11 cellular contexts compared by ENCODE assay signal in the genomic region with DNA sequence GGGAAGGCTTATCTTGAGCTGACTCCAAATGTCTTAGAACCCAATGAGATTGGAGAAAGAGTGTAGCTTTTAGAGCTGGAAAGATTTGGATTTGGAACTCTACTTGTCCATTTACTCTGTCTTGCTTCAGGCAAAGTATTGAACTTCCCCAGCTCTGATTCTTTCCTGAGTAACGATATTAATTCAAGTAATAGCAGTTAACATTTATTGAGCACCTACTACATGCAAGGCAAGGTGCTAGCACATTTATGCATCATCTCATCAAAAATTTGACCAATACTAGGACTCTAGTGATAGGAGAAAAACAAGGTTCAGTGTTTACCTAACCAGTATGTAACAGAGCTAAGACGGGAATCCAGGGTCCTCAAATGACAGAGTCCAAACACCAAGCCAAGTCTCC. TPM values are rescaled to one million over a fixed set of nuclear protein-coding genes. Genes with fewer than 3 reads are reported as not detected.
"Had no signal": no experiment of that assay in that cellular context is flagged by ENCODE, and none has a peak within 500 bp of the region (broad histone marks: within the 10 kb centered on the region; RNA-seq: fewer than 3 reads in every experiment).

No MANE protein-coding gene starts in this region.

- H2AFZ ChIP-seq: GM23248, GM23338 had no signal

- H3K9me3 ChIP-seq: HAP-1 had no signal

- H3K4me3 ChIP-seq: GM23248, GM23338, HAP-1 had no signal

- H3K4me1 ChIP-seq: HAP-1 had no signal

- FAIRE-seq: H1, H54 had no signal

- H3K36me3 ChIP-seq: HAP-1 had no signal

- H3K9me3 Mint-ChIP-seq: GM23338, H9, HFFc6 had no signal

- H3K4me2 ChIP-seq: GM23338 had no signal

- H3K4me3 Mint-ChIP-seq: GM23338, H9, HFFc6 had no signal

- DNase-seq: GM23248, GOT3, H7, H9, HCEC 1CT, HFFc6 had no signal

- H3K9ac ChIP-seq: GM23248 had no signal

- H3K27ac Mint-ChIP-seq: GM23338, H9, HFFc6 had no signal

- H3K27ac ChIP-seq: GM23248 had no signal

- ATAC-seq: GM23338, HCT116 had no signal

RNA-seq across cellular contexts. Expression of gene LRRN2, which starts 2.5 kb away (rescaled TPM):
- total RNA-seq: HFFc6 had no signal
- polyA plus RNA-seq: GM23248 had no signal
